Comparison of ENCODE assay signal across 20 cellular contexts in the genomic region with DNA sequence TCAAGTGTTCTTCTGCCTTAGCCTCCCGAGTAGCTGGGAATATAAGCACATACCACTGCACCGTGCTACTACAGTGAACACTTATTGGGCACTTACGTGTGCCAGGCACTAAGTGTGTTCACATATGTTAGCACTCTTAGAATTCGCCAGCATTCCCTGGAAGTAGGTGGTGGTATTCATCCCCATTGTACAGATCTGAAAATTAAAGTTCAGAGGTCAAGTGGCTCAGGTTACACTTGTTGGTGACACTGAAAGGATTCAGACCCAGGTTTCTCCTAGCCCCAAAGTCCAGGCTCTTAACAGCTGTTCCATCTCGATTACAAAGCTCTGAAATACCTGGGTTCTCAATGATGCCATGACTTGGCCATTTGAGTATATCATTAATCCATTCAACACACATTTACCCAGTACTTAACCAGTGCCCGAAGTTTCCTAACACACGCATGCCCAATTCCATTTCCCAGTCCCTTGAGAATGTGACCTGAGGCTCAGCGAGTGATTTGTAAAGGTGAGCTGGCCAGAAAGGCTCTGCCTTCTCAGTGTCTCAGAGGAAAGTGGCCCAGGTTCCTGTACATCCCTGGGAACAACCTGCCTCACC. TPM values are rescaled to one million over a fixed set of nuclear protein-coding genes. Genes with fewer than 3 reads are reported as not detected.
DNase-seq lines count a peak whose midpoint lies in the region; ATAC-seq, FAIRE-seq and TF ChIP-seq lines count a peak whose summit lies in the region.
"Had no signal": no experiment of that assay in that cellular context is flagged by ENCODE, and none has a peak within 500 bp of the region (broad histone marks: within the 10 kb centered on the region; RNA-seq: fewer than 3 reads in every experiment).

No MANE protein-coding gene starts in this region.

- H3K4me3 ChIP-seq in K562 (no peak overlapping the region), right lobe of liver (no peak overlapping the region)

- no peak overlapping the region for H3K9ac ChIP-seq in K562 (ENCODE audit: insufficient read depth in 1 of 2, low read depth in 2 of 2, low read length in 2 of 2)

- H3K27me3 ChIP-seq in K562 (ENCODE audit: control insufficient read depth in 2 of 2, insufficient read depth in 2 of 2, low read length in 2 of 2) (no peaks in the 10 kb centered on the region), right lobe of liver (no peaks in the 10 kb centered on the region)
- H3K27me3 ChIP-seq: BE2C had no signal

- ATAC-seq in K562 (no peak), right lobe of liver (peak; percentile 41 to 47 (median 46))

- no peak for TF ChIP-seq EP300 in K562 (IDR thresholded peaks at IDR 0.05; ENCODE audit: low read length)

- DNase-seq in K562 (ENCODE audit: extremely low read depth in 1 of 4, low spot score in 3 of 4), result no peak
- DNase-seq in kidney tubule cell (ENCODE audit: low spot score), result peak; percentile 89
- peak in 1 of 3 donors; percentile 78 for DNase-seq in right lobe of liver
- peak; percentile 95 for DNase-seq in renal cortical epithelial cell (ENCODE audit: low read depth)
- no peak for DNase-seq in HUDEP-2 (lab: John Stamatoyannopoulos, UW; ENCODE audit: unreplicated experiment in 76 of 76)
- no peak for DNase-seq in HCEC 1CT
- DNase-seq in NOMO-1 treated with DMSO at 0.1 percent for 48 hours (lab: John Stamatoyannopoulos, UW; ENCODE audit: unreplicated experiment), result no peak
- DNase-seq: BE2C; CD4-positive, alpha-beta memory T cell; DMS153; DMS79 treated with DMSO at 0.1 percent for 48 hours; EL; GOT3; H9; IMR-90 had no signal

- H3K4me1 ChIP-seq in K562 (replicated peaks in 1 of 2; ENCODE audit: control insufficient read depth in 2 of 2, insufficient read depth in 2 of 2, low read length in 2 of 2) (peaks cover 6 to 7% of the 10 kb centered on the region in 2 experiments; a peak in 3 of 5 replicates), right lobe of liver (peaks cover 0 to 74% (median 38%) of the 10 kb centered on the region in 4 donors)
- H3K4me1 ChIP-seq: BE2C had no signal

- POLR2A ChIA-PET in K562 (lab: Yijun Ruan, JAX), result interaction anchor here (1.3 kb wide), 1 partner anchor 13 kb away, joined by 5 read pairs; no protein-coding TSS in a partner anchor

- 88% methylated on average over 8 of the region's 8 CpGs for WGBS in K562 (ENCODE audit: insufficient coverage, low coverage, missing lambda C conversion rate)
- WGBS in right lobe of liver (ENCODE audit: insufficient coverage, low coverage, low lambda C conversion rate, missing lambda C conversion rate), result 40% methylated on average over 8 of the region's 8 CpGs

- no peak for TF ChIP-seq RAD21 in K562 (CRISPR knock-in tag; conservative IDR thresholded peaks at IDR 0.05 in 1 of 2, IDR thresholded peaks at IDR 0.05 in 1 of 2)

- no peak for TF ChIP-seq POLR2A in K562 (conservative IDR thresholded peaks at IDR 0.05)
- peak; percentile 38 for TF ChIP-seq POLR2A in right lobe of liver (IDR thresholded peaks at IDR 0.05)

- in situ Hi-C loops in K562 (cut with MboI), result no loop called here

- TF ChIP-seq CTCF in K562 (IDR thresholded peaks at IDR 0.05 in 2 of 3, conservative IDR thresholded peaks at IDR 0.05 in 1 of 3; ENCODE audit: insufficient read depth in 2 of 3, low read depth in 1 of 3, low read length in 3 of 3), result no peak
- TF ChIP-seq CTCF in right lobe of liver (IDR thresholded peaks at IDR 0.05), result no peak

- peaks cover 16% of the 10 kb centered on the region for H3K79me2 ChIP-seq in K562 (ENCODE audit: control insufficient read depth, insufficient read depth, low read length)

- H3K36me3 ChIP-seq in K562 (ENCODE audit: control insufficient read depth, insufficient read depth, low read length) (peaks cover 79% of the 10 kb centered on the region), right lobe of liver (peaks cover 0 to 31% (median 5%) of the 10 kb centered on the region in 4 donors)

- no peak overlapping the region for H3K4me2 ChIP-seq in K562 (ENCODE audit: insufficient read depth, low read length)

- H4K20me1 ChIP-seq in K562 (replicated peaks; ENCODE audit: control insufficient read depth, insufficient read depth, low read length), result no peaks in the 10 kb centered on the region

- CTCF ChIA-PET in K562 (lab: Yijun Ruan, JAX; ENCODE audit: low intra/inter-chr PET ratio), result no interaction called here

- no peak overlapping the region for H2AFZ ChIP-seq in K562 (ENCODE audit: low read depth, low read length)

- no peak for FAIRE-seq in K562 (lab: Jason Lieb, UNC)
- FAIRE-seq: A204.1, G401.6, GM12891 had no signal

- no TSS peak for BruUV-seq in K562 (replicated peaks; lab: Mats Ljungman, UMichigan)

- H3K27ac ChIP-seq in K562 (ENCODE audit: extremely low read depth, low read depth, low read length), result no peak overlapping the region
- peak overlapping the region; percentile 51 to 96 (median 76) for H3K27ac ChIP-seq in right lobe of liver
- H3K27ac ChIP-seq: C4-2B, HL-60 had no signal

- no peaks in the 10 kb centered on the region for H3K9me3 ChIP-seq in K562 (replicated peaks; ENCODE audit: control insufficient read depth, insufficient read depth, low read depth, low read length)
- H3K9me3 ChIP-seq in right lobe of liver, result no peaks in the 10 kb centered on the region
- H3K9me3 ChIP-seq: BE2C had no signal

- intact Hi-C loops in K562 (cut with micrococcal nuclease), result no loop called here
- intact Hi-C loops in right lobe of liver (cut with DNase I), result no loop called here

- peaks cover 4% of the 10 kb centered on the region for H3K9me1 ChIP-seq in K562 (ENCODE audit: control insufficient read depth, insufficient read depth, low read length)

TF ChIP-seq in K562, 482 proteins besides CTCF, POLR2A, EP300 and RAD21 (continues in another document):
- peak; percentile 60; the same call in 1 of the 2 replicates for TF ChIP-seq NR2C2 (CRISPR knock-in tag; IDR thresholded peaks at IDR 0.05)
- TF ChIP-seq NR2C2 (tag; IDR thresholded peaks at IDR 0.05), result no peak; the same call in 1 of the 2 replicates
- TF ChIP-seq NR2C1 (IDR thresholded peaks at IDR 0.05), result peak; percentile 61
- TF ChIP-seq NR2C1 (tag; IDR thresholded peaks at IDR 0.05), result 0 out of 2 replicates have a peak, but pooled peaks have one; percentile 45
- peak; percentile 72 for TF ChIP-seq ZNF121 (CRISPR knock-in tag; conservative IDR thresholded peaks at IDR 0.05)

RNA-seq across cellular contexts. Expression of a gene that starts 4.8 kb away (rescaled TPM):
- 79.5 and 160 TPM in 2 replicates for total RNA-seq in K562 (2011; cell fraction: chromatin; rRNA removed; ENCODE audit: low replicate concordance)
- total RNA-seq in K562 (2011; cell fraction: nucleolus; rRNA removed), result 90.1 and 97.0 TPM in 2 replicates
- total RNA-seq in K562 (2011; cell fraction: nucleoplasm; rRNA removed), result 76.8 and 77.1 TPM in 2 replicates
- total RNA-seq in K562 (2014; rRNA removed) (28.5 and 38.9 TPM in 2 replicates), K562 (2014; rRNA removed; fragmentation: Illumina TruSeq; extraction: Trizol) (15.7 and 18.3 TPM in 2 replicates), K562 (2015; rRNA removed; fragmentation: Illumina TruSeq; extraction: Trizol) (18.3 and 18.5 TPM in 2 replicates), K562 (2021) (31.3 and 33.6 TPM in 2 replicates), right lobe of liver (10 to 100 TPM; 14.2 to 60.0 (median 37.6) TPM), renal cortical epithelial cell (24.3 and 28.8 TPM in 2 replicates)
- polyA plus RNA-seq in K562 (2011; rRNA removed) (28.1 and 41.9 TPM in 2 replicates), K562 (2014; fragmentation: Illumina TruSeq; extraction: Trizol) (18.8 and 24.2 TPM in 2 replicates), K562 (2014; fragmentation: Nextera tagmentation; extraction: Ambion mirVana) (1 to 10 TPM in 1 of 2 experiments, under 1 TPM in 1; 0.41 to 1.9 TPM), K562 (2014; rRNA removed) (23.1 and 25.8 TPM in 2 replicates)
- 36.4 and 59.2 TPM in 2 replicates for polyA plus RNA-seq in K562 (2011; cell fraction: cytosol; rRNA removed)
- 74.2 and 83.2 TPM in 2 replicates for polyA plus RNA-seq in K562 (2011; cell fraction: nucleus; rRNA removed)
- polyA plus RNA-seq in K562 (2012), result 27.7 and 36.8 TPM in 2 replicates
- 21.8 and 28.3 TPM in 2 replicates for polyA minus RNA-seq in K562 (2011; rRNA and poly(A)+ RNA removed)
- polyA minus RNA-seq in K562 (2011; cell fraction: cytosol; rRNA and poly(A)+ RNA removed), result 13.8 and 21.5 TPM in 2 replicates
- polyA minus RNA-seq in K562 (2011; cell fraction: nucleus; rRNA and poly(A)+ RNA removed), result 24.4 and 38.3 TPM in 2 replicates

RNA-seq across cellular contexts. Expression of a gene that starts 5.1 kb away (rescaled TPM):
- 78.3 and 122 TPM in 2 replicates for total RNA-seq in K562 (2011; cell fraction: chromatin; rRNA removed; ENCODE audit: low replicate concordance)
- total RNA-seq in K562 (2011; cell fraction: nucleolus; rRNA removed), result 64.2 and 65.9 TPM in 2 replicates
- total RNA-seq in K562 (2011; cell fraction: nucleoplasm; rRNA removed), result 65.3 and 66.3 TPM in 2 replicates
- 71.0 and 73.4 TPM in 2 replicates for total RNA-seq in K562 (2014; rRNA removed)
- 37.5 and 39.5 TPM in 2 replicates for total RNA-seq in K562 (2014; rRNA removed; fragmentation: Illumina TruSeq; extraction: Trizol)
- 53.4 and 56.1 TPM in 2 replicates for total RNA-seq in K562 (2015; rRNA removed; fragmentation: Illumina TruSeq; extraction: Trizol)
- 63.9 and 70.5 TPM in 2 replicates for total RNA-seq in K562 (2021)
- polyA plus RNA-seq in K562 (2011; rRNA removed), result 46.2 and 52.8 TPM in 2 replicates
- polyA plus RNA-seq in K562 (2011; cell fraction: cytosol; rRNA removed), result 45.2 and 45.3 TPM in 2 replicates
- 64.4 and 74.5 TPM in 2 replicates for polyA plus RNA-seq in K562 (2011; cell fraction: nucleus; rRNA removed)
- polyA plus RNA-seq in K562 (2012), result 75.8 and 92.9 TPM in 2 replicates
- polyA plus RNA-seq in K562 (2014; fragmentation: Illumina TruSeq; extraction: Trizol), result 30.6 and 48.2 TPM in 2 replicates
- polyA plus RNA-seq in K562 (2014; fragmentation: Nextera tagmentation; extraction: Ambion mirVana), result 10 to 100 TPM in 1 of 2 experiments, 1 to 10 TPM in 1; 9.5 to 21.1 TPM
- polyA plus RNA-seq in K562 (2014; rRNA removed), result 75.0 and 76.1 TPM in 2 replicates
- polyA minus RNA-seq in K562 (2011; rRNA and poly(A)+ RNA removed), result 37.7 and 38.3 TPM in 2 replicates
- polyA minus RNA-seq in K562 (2011; cell fraction: cytosol; rRNA and poly(A)+ RNA removed), result 19.1 and 29.5 TPM in 2 replicates
- polyA minus RNA-seq in K562 (2011; cell fraction: nucleus; rRNA and poly(A)+ RNA removed), result 18.6 and 31.8 TPM in 2 replicates
- total RNA-seq in right lobe of liver, result 10 to 100 TPM; 42.6 to 99.8 (median 65.2) TPM
- total RNA-seq in renal cortical epithelial cell, result 16.2 and 34.4 TPM in 2 replicates

Comparison
In these comparisons a context has a peak if more than half of its experiments do, and no peak if none do; other contexts are left out.
1. DNase-seq: peak in kidney tubule cell (single experiment) and renal cortical epithelial cell (single experiment); none in K562 (0 of 4), HUDEP-2 (0 of 76), HCEC 1CT (single experiment) and NOMO-1 treated with DMSO at 0.1 percent for 48 hours (single experiment).